21 cellular contexts compared by ENCODE assay signal in the genomic region with DNA sequence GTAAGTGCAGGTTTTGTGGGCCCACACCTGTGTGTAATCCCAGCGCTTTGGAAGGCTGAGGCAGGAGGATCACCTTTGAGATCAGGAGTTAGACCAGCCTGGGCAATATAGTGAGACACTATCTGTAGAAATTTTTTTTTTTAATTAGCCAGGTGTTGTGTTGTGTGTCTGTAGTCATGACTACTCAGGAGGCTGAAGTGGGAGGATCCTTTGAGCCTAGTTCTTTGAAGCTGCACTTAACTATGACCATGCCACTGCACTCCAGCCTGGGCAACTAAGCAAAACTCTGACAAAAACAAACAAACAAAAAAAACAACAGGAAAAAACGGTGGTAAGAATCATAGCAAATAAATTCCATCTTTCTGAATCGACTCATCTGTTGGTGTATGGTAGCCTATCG.
A peak's percentile ranks its signal among the peaks of the same experiment; 100 is the strongest.
DNase-seq lines count a peak whose midpoint lies in the region; ATAC-seq and TF ChIP-seq lines count a peak whose summit lies in the region.
"Had no signal": no experiment of that assay in that cellular context is flagged by ENCODE, and none has a peak within 500 bp of the region (broad histone marks: within the 10 kb centered on the region; RNA-seq: fewer than 3 reads in every experiment).

No MANE protein-coding gene starts in this region.

- H4K91ac ChIP-seq in trophoblast cell (ENCODE audit: low read depth, low read length) (no peak overlapping the region), neuronal stem cell (ENCODE audit: low read depth, low read length, poor library complexity) (no peak overlapping the region)

- H3K14ac ChIP-seq in trophoblast cell (ENCODE audit: low read length) (no peak overlapping the region), neuronal stem cell (ENCODE audit: low read length) (no peak overlapping the region)

- TF ChIP-seq CTCF in foreskin keratinocyte (conservative IDR thresholded peaks at IDR 0.05): no peak
- TF ChIP-seq CTCF in stomach (IDR thresholded peaks at IDR 0.05): no peak

- H4K8ac ChIP-seq in trophoblast cell (ENCODE audit: low read depth, low read length) (no peak overlapping the region), neuronal stem cell (ENCODE audit: low read depth, low read length) (no peak overlapping the region)

- H3K9ac ChIP-seq in trophoblast cell (ENCODE audit: low read length) (no peak overlapping the region), neuronal stem cell (ENCODE audit: low read depth, low read length, poor library complexity) (no peak overlapping the region)

- no peak overlapping the region for H3K18ac ChIP-seq in trophoblast cell (ENCODE audit: low read length)
- H3K18ac ChIP-seq in neuronal stem cell (ENCODE audit: low read length): no peak overlapping the region

- H3K27ac ChIP-seq in foreskin keratinocyte (no peak overlapping the region), trophoblast cell (ENCODE audit: low read depth, low read length) (no peak overlapping the region), neuronal stem cell (replicated peaks; ENCODE audit: low read length) (no peak overlapping the region), stomach (no peak overlapping the region)
- H3K27ac ChIP-seq: SJSA1 had no signal

- no peak overlapping the region for H3K4me2 ChIP-seq in trophoblast cell (ENCODE audit: low read length)
- H3K4me2 ChIP-seq in neuronal stem cell (ENCODE audit: insufficient read depth, low read length, poor library complexity, severe bottlenecking): no peak overlapping the region

- H2AFZ ChIP-seq in trophoblast cell (ENCODE audit: insufficient read depth, low read length, poor library complexity) (no peak overlapping the region), neuronal stem cell (ENCODE audit: low read length) (no peak overlapping the region)

- H3K4me1 ChIP-seq in foreskin keratinocyte (no peaks in the 10 kb centered on the region), trophoblast cell (ENCODE audit: control insufficient read depth in 1 of 2, insufficient read depth in 2 of 2, low read length in 2 of 2) (no peaks in the 10 kb centered on the region), neuronal stem cell (ENCODE audit: control insufficient read depth in 2 of 2, insufficient read depth in 1 of 2, low read depth in 1 of 2, low read length in 2 of 2) (peaks cover 0 to 2% of the 10 kb centered on the region in 2 donors), stomach (no peaks in the 10 kb centered on the region)
- H3K4me1 ChIP-seq: SJSA1 had no signal

- H3K4me3 ChIP-seq in trophoblast cell (ENCODE audit: low read depth, low read length) (no peak overlapping the region), neuronal stem cell (ENCODE audit: low read length in 2 of 2) (no peak overlapping the region), stomach (no peak overlapping the region)
- H3K4me3 ChIP-seq: SJSA1 had no signal

- H3K9me3 ChIP-seq in trophoblast cell (ENCODE audit: insufficient read depth, low read depth, low read length): no peaks in the 10 kb centered on the region
- H3K9me3 ChIP-seq in neuronal stem cell (replicated peaks in 1 of 2; ENCODE audit: control insufficient read depth in 2 of 2, insufficient read depth in 1 of 2, low read depth in 1 of 2, low read length in 2 of 2): no peaks in the 10 kb centered on the region
- H3K9me3 ChIP-seq in stomach: no peaks in the 10 kb centered on the region
- H3K9me3 ChIP-seq: SJSA1 had no signal

- H2BK12ac ChIP-seq in trophoblast cell (ENCODE audit: low read length): no peak overlapping the region
- no peak overlapping the region for H2BK12ac ChIP-seq in neuronal stem cell (ENCODE audit: low read length)

- no CpG with 5 or more reads among the region's 4 CpGs for WGBS in trophoblast cell (ENCODE audit: extremely low coverage, insufficient coverage, insufficient read length)
- WGBS in neuronal stem cell (ENCODE audit: extremely low coverage in 2 of 2, insufficient read length in 2 of 2, insufficient replicate concordance in 1 of 2), 2 donors: no CpG with 5 or more reads among the region's 4 CpGs
- WGBS in stomach, 5 donors: 71 to 78% (median 72%) methylated on average over 4 of the region's 4 CpGs

- H2AK5ac ChIP-seq in trophoblast cell (ENCODE audit: low read length): no peak overlapping the region
- no peak overlapping the region for H2AK5ac ChIP-seq in neuronal stem cell (ENCODE audit: low read depth, low read length)

- no peak overlapping the region for H4K12ac ChIP-seq in trophoblast cell (ENCODE audit: low read depth, low read length)

- DNase-seq in NCI-H2227 (lab: John Stamatoyannopoulos, UW; ENCODE audit: unreplicated experiment) (peak; percentile 1), NCI-H2227 treated with DMSO at 0.1 percent for 48 hours (lab: John Stamatoyannopoulos, UW) (no peak), SW480 (ENCODE audit: low spot score) (peak; percentile 21), foreskin keratinocyte (no peak), trophoblast cell (peak; percentile 1 to 47), neuronal stem cell (ENCODE audit: low spot score) (no peak), stomach (no peak)
- no peak for DNase-seq in stimulated activated naive CD4-positive, alpha-beta T cell (lab: John Stamatoyannopoulos, UW)
- DNase-seq: 8988T; AML-193; C1 segment of cervical spinal cord; CD8-positive, alpha-beta T cell; GDM1; GOT3; Karpas-422; NCI-H1694; NCI-H2081; NCI-H524 treated with DMSO at 0.1 percent for 48 hours; OCI-M1 had no signal

- no peak overlapping the region for H3K4ac ChIP-seq in trophoblast cell (ENCODE audit: low read depth, low read length)
- H3K4ac ChIP-seq in neuronal stem cell (ENCODE audit: low read length): no peak overlapping the region

- H2BK5ac ChIP-seq in trophoblast cell (ENCODE audit: low read depth, low read length, poor library complexity) (no peak overlapping the region), neuronal stem cell (ENCODE audit: low read length) (no peak overlapping the region)

- H2BK120ac ChIP-seq in trophoblast cell (ENCODE audit: insufficient read depth, low read length, poor library complexity) (no peak overlapping the region), neuronal stem cell (ENCODE audit: low read depth, low read length) (no peak overlapping the region)

- H2BK15ac ChIP-seq in neuronal stem cell (ENCODE audit: low read length): no peak overlapping the region

- no peak for TF ChIP-seq POLR2A in stomach (IDR thresholded peaks at IDR 0.05)

- H3K23ac ChIP-seq in trophoblast cell (ENCODE audit: low read length) (no peak overlapping the region), neuronal stem cell (ENCODE audit: low read depth, low read length, poor library complexity) (no peak overlapping the region)

- peak; percentile 41 for ATAC-seq in foreskin keratinocyte
- ATAC-seq: CD8-positive, alpha-beta T cell; Right ventricle myocardium inferior had no signal

- intact Hi-C loops in stomach (cut with DNase I; ENCODE audit: low total_unique reads): no loop called here

- no peaks in the 10 kb centered on the region for H3K79me1 ChIP-seq in trophoblast cell (ENCODE audit: low read length)
- no peaks in the 10 kb centered on the region for H3K79me1 ChIP-seq in neuronal stem cell (ENCODE audit: low read depth, low read length)

- H3K27me3 ChIP-seq in foreskin keratinocyte (no peaks in the 10 kb centered on the region), trophoblast cell (ENCODE audit: insufficient read depth, low read length) (no peaks in the 10 kb centered on the region), neuronal stem cell (ENCODE audit: control insufficient read depth in 3 of 3, insufficient read depth in 3 of 3, low read depth in 1 of 3, low read length in 3 of 3) (no peaks in the 10 kb centered on the region), stomach (no peaks in the 10 kb centered on the region)
- H3K27me3 ChIP-seq: SJSA1 had no signal

- H3K79me2 ChIP-seq in trophoblast cell (ENCODE audit: control insufficient read depth, insufficient read depth, low read length, poor library complexity): no peaks in the 10 kb centered on the region

- TF ChIP-seq EP300 in stomach (IDR thresholded peaks at IDR 0.05): no peak

- H3K36me3 ChIP-seq in trophoblast cell (ENCODE audit: control insufficient read depth in 1 of 2, insufficient read depth in 2 of 2, low read length in 2 of 2) (no peaks in the 10 kb centered on the region), neuronal stem cell (replicated peaks in 1 of 2; ENCODE audit: control insufficient read depth in 2 of 2, insufficient read depth in 2 of 2, low read length in 2 of 2) (no peaks in the 10 kb centered on the region), stomach (no peaks in the 10 kb centered on the region)
- H3K36me3 ChIP-seq: SJSA1 had no signal

Comparison
In these comparisons a context has a peak if more than half of its experiments do, and no peak if none do; other contexts are left out.
1. DNase-seq: peak in NCI-H2227 (single experiment), SW480 (single experiment) and trophoblast cell (2 of 2); none in NCI-H2227 treated with DMSO at 0.1 percent for 48 hours (single experiment), foreskin keratinocyte (0 of 2), stimulated activated naive CD4-positive, alpha-beta T cell (0 of 6), neuronal stem cell (single experiment) and stomach (single experiment).